ENCODE assay signal across 8 cellular contexts in the genomic region with DNA sequence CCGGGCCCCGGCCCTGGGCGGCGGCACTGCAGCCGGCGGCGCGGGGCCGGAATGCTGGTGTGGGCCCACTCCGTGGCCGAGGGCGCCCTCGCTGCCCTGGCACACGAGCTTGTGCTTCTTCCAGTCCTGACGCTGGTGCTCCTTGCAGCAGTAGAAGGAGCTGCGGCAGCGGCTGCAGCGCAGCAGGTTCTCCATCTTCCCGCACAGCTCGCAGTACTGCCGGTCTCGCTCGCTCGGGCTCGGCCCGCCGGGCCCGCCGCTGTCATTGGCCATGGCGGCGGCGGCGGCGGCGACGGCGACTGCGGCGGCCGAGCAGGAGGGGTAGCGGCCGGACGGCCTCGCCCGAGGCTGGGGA. TPM values are rescaled to one million over a fixed set of nuclear protein-coding genes. Genes with fewer than 3 reads are reported as not detected.
DNase-seq lines count a peak whose midpoint lies in the region; ATAC-seq and TF ChIP-seq lines count a peak whose summit lies in the region.

No MANE protein-coding gene starts in this region.

- H3K18ac ChIP-seq in neuronal stem cell (ENCODE audit: low read length), result peak overlapping the region; percentile 93

- peak overlapping the region; percentile 81 for H3K4me3 Mint-ChIP-seq in activated T-cell treated with anti-CD3 and anti-CD28 coated beads, Interleukin-2, amount 50 U/mL, for 4 hours

- H3K27ac ChIP-seq in neuronal stem cell (replicated peaks; ENCODE audit: low read length), result no peak overlapping the region

- no peak overlapping the region for H2AK5ac ChIP-seq in neuronal stem cell (ENCODE audit: low read depth, low read length)

- ATAC-seq in GM21737 (IDR thresholded peaks at IDR 0.05; ENCODE audit: unreplicated experiment), result peak; percentile 30
- peak; percentile 49 to 51 for ATAC-seq in activated T-cell treated with anti-CD3 and anti-CD28 coated beads, Interleukin-2, amount 50 U/mL, for 4 hours

- DNase-seq in NCI-H1417 (lab: John Stamatoyannopoulos, UW) (peak; percentile 43 to 85 (median 84)), NCI-H1417 treated with DMSO at 0.1 percent for 48 hours (lab: John Stamatoyannopoulos, UW) (no peak), MG63 (peak; percentile 55), fibroblast of the aortic adventitia (ENCODE audit: low read depth) (no peak), neuronal stem cell (ENCODE audit: low spot score) (no peak), NCI-H187 (lab: John Stamatoyannopoulos, UW) (no peak)
- peak; percentile 20 for DNase-seq in activated T-cell treated with anti-CD3 and anti-CD28 coated beads, Interleukin-2, amount 50 U/mL, for 4 hours

- H3K4ac ChIP-seq in neuronal stem cell (ENCODE audit: low read length), result no peak overlapping the region

- peak overlapping the region; percentile 58 for H3K14ac ChIP-seq in neuronal stem cell (ENCODE audit: low read length)

- no peak overlapping the region for H4K91ac ChIP-seq in neuronal stem cell (ENCODE audit: low read depth, low read length, poor library complexity)

- peak overlapping the region; percentile 93 for H2BK5ac ChIP-seq in neuronal stem cell (ENCODE audit: low read length)

- H3K27me3 Mint-ChIP-seq in activated T-cell treated with anti-CD3 and anti-CD28 coated beads, Interleukin-2, amount 50 U/mL, for 4 hours (ENCODE audit: low read depth), result no peaks in the 10 kb centered on the region

- H3K36me3 Mint-ChIP-seq in activated T-cell treated with anti-CD3 and anti-CD28 coated beads, Interleukin-2, amount 50 U/mL, for 4 hours (ENCODE audit: insufficient read depth), result peaks cover 9% of the 10 kb centered on the region

- no peak for TF ChIP-seq CTCF in fibroblast of the aortic adventitia (IDR thresholded peaks at IDR 0.05; ENCODE audit: insufficient read depth, low read length)

- no peaks in the 10 kb centered on the region for H3K27me3 ChIP-seq in MG63
- peaks cover 0 to 24% (median 0%) of the 10 kb centered on the region in 3 experiments for H3K27me3 ChIP-seq in neuronal stem cell (ENCODE audit: control insufficient read depth in 3 of 3, insufficient read depth in 3 of 3, low read depth in 1 of 3, low read length in 3 of 3)

- peaks cover 51% of the 10 kb centered on the region for H3K4me1 Mint-ChIP-seq in activated T-cell treated with anti-CD3 and anti-CD28 coated beads, Interleukin-2, amount 50 U/mL, for 4 hours (ENCODE audit: low read depth)

- H3K9ac ChIP-seq in neuronal stem cell (ENCODE audit: low read depth, low read length, poor library complexity), result peak overlapping the region; percentile 87

- H4K8ac ChIP-seq in neuronal stem cell (ENCODE audit: low read depth, low read length), result no peak overlapping the region

- H3K4me3 ChIP-seq in MG63, result peak overlapping the region; percentile 65
- H3K4me3 ChIP-seq in fibroblast of the aortic adventitia (ENCODE audit: low read depth, low read length), result peak overlapping the region; percentile 82
- H3K4me3 ChIP-seq in neuronal stem cell (ENCODE audit: low read length in 2 of 2), result peak overlapping the region; percentile 67 to 82

- peak overlapping the region; percentile 82 for H3K23ac ChIP-seq in neuronal stem cell (ENCODE audit: low read depth, low read length, poor library complexity)

- peak overlapping the region; percentile 88 for H2BK15ac ChIP-seq in neuronal stem cell (ENCODE audit: low read length)

- no peaks in the 10 kb centered on the region for H3K9me3 ChIP-seq in MG63
- H3K9me3 ChIP-seq in neuronal stem cell (replicated peaks in 1 of 2; ENCODE audit: control insufficient read depth in 2 of 2, insufficient read depth in 1 of 2, low read depth in 1 of 2, low read length in 2 of 2), result no peaks in the 10 kb centered on the region

- H3K4me2 ChIP-seq in neuronal stem cell (ENCODE audit: insufficient read depth, low read length, poor library complexity, severe bottlenecking), result peak overlapping the region; percentile 99

- H3K36me3 ChIP-seq in MG63, result peaks cover 20% of the 10 kb centered on the region
- H3K36me3 ChIP-seq in neuronal stem cell (replicated peaks in 1 of 2; ENCODE audit: control insufficient read depth in 2 of 2, insufficient read depth in 2 of 2, low read length in 2 of 2), result peaks cover 0 to 8% of the 10 kb centered on the region in 2 donors

- H3K79me1 ChIP-seq in neuronal stem cell (ENCODE audit: low read depth, low read length), result no peaks in the 10 kb centered on the region

- H2BK12ac ChIP-seq in neuronal stem cell (ENCODE audit: low read length), result no peak overlapping the region

- no peaks in the 10 kb centered on the region for H3K9me3 Mint-ChIP-seq in activated T-cell treated with anti-CD3 and anti-CD28 coated beads, Interleukin-2, amount 50 U/mL, for 4 hours

- peaks cover 1 to 18% of the 10 kb centered on the region in 2 donors for H3K4me1 ChIP-seq in neuronal stem cell (ENCODE audit: control insufficient read depth in 2 of 2, insufficient read depth in 1 of 2, low read depth in 1 of 2, low read length in 2 of 2)

- no peak overlapping the region for H2BK120ac ChIP-seq in neuronal stem cell (ENCODE audit: low read depth, low read length)

- H2AFZ ChIP-seq in neuronal stem cell (ENCODE audit: low read length), result peak overlapping the region; percentile 83

- WGBS in neuronal stem cell (ENCODE audit: extremely low coverage in 2 of 2, insufficient read length in 2 of 2, insufficient replicate concordance in 1 of 2), 2 donors, result no CpG with 5 or more reads among the region's 45 CpGs

RNA-seq across cellular contexts. Expression of a gene that starts 0.5 kb away (rescaled TPM):
- 32.7 and 37.4 TPM in 2 replicates for total RNA-seq in MG63 (2014; rRNA removed; shearing (Covaris generic); ENCODE audit: low replicate concordance)
- total RNA-seq in activated T-cell treated with anti-CD3 and anti-CD28 coated beads, Interleukin-2, amount 50 U/mL, for 4 hours, result 10 to 100 TPM; 11.9 to 14.0 (median 13.4) TPM
- total RNA-seq in fibroblast of the aortic adventitia (ENCODE audit: low replicate concordance), result 31.2 and 44.1 TPM in 2 replicates
- polyA plus RNA-seq in neuronal stem cell (2013, experiment 1 of 2), result 4.9 TPM
- polyA plus RNA-seq in neuronal stem cell (2013, experiment 2 of 2), result 4.7 TPM

Comparison
In these comparisons a context has a peak if more than half of its experiments do, and no peak if none do; other contexts are left out.
1. DNase-seq: peak in NCI-H1417 (3 of 3), MG63 (single experiment) and activated T-cell treated with anti-CD3 and anti-CD28 coated beads, Interleukin-2, amount 50 U/mL, for 4 hours (single experiment); none in NCI-H1417 treated with DMSO at 0.1 percent for 48 hours (single experiment), fibroblast of the aortic adventitia (single experiment), neuronal stem cell (single experiment) and NCI-H187 (0 of 2).
2. Peak in every context shown above with its lines, with median percentiles within 50 percentile points of each other: H3K4me3 ChIP-seq.